9 cellular contexts compared by ENCODE assay signal in the genomic region with DNA sequence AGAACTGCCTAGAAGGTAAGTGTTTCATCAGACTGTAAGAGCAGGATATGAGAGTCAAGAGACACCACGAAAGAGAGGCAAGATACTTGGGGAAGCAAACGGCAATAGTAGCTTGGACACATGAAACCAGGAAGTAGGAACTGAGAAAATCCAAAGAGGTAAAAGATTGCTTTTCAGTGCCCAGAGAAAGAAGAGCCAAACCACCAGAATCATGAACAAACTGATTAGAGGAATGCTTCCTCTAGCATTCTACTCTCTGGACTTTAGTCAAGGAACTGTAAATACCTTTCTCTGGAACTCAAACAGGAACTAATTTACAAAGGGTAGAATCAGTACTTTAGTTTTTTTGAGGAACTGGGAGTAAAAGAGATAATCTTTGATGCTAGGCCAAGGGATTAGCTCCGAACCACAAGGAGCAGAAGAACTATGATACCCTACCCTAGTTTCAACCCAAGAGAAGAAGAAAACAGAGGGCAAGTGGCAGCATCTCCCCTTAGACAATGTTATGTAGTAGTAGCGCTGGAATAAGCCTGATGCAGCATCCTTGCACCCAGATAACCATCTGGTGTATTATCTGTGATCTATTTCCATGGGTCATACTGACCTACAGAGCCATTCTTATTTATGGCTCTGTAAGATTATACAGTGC. TPM values are rescaled to one million over a fixed set of nuclear protein-coding genes. Genes with fewer than 3 reads are reported as not detected.
DNase-seq lines count a peak whose midpoint lies in the region; ATAC-seq and TF ChIP-seq lines count a peak whose summit lies in the region.
"Had no signal": no experiment of that assay in that cellular context is flagged by ENCODE, and none has a peak within 500 bp of the region (broad histone marks: within the 10 kb centered on the region; RNA-seq: fewer than 3 reads in every experiment).

No MANE protein-coding gene starts in this region.

- H3K27me3 ChIP-seq in right cardiac atrium (ENCODE audit: control insufficient read depth, insufficient read depth) = no peaks in the 10 kb centered on the region

- 52% methylated on average over 4 of the region's 4 CpGs for WGBS in right cardiac atrium

- DNase-seq in AG20443 (ENCODE audit: low spot score) (peak; percentile 20), KG1 (lab: John Stamatoyannopoulos, UW) (peak; percentile 23), endothelial cell (ENCODE audit: low spot score) (no peak), SW480 (ENCODE audit: low spot score) (no peak), NCI-H82 (lab: John Stamatoyannopoulos, UW) (no peak), right cardiac atrium (no peak), NCI-H774 (lab: John Stamatoyannopoulos, UW) (no peak)

- no peaks in the 10 kb centered on the region for H3K9me3 ChIP-seq in right cardiac atrium (ENCODE audit: control insufficient read depth, low read length)

- no peak for TF ChIP-seq CTCF in endothelial cell (IDR thresholded peaks at IDR 0.05; ENCODE audit: unreplicated experiment)

- H3K4me1 Mint-ChIP-seq in endothelial cell (ENCODE audit: unreplicated experiment) = peaks cover 46% of the 10 kb centered on the region

- peak overlapping the region; percentile 61 for H3K27ac Mint-ChIP-seq in endothelial cell (ENCODE audit: unreplicated experiment)

- no peaks in the 10 kb centered on the region for H3K4me1 ChIP-seq in right cardiac atrium (ENCODE audit: control insufficient read depth, insufficient read depth, low read length)

- H3K27ac ChIP-seq in right cardiac atrium (ENCODE audit: low read length) = no peak overlapping the region

- H3K9me3 Mint-ChIP-seq in endothelial cell (ENCODE audit: unreplicated experiment) = no peaks in the 10 kb centered on the region

- no peak overlapping the region for H3K4me3 ChIP-seq in right cardiac atrium (ENCODE audit: low read length)

- H3K4me3 Mint-ChIP-seq in endothelial cell (ENCODE audit: unreplicated experiment) = peak overlapping the region; percentile 16

- peaks cover 9% of the 10 kb centered on the region for H3K36me3 Mint-ChIP-seq in endothelial cell (ENCODE audit: low read depth, unreplicated experiment)

- H3K27me3 Mint-ChIP-seq in endothelial cell (ENCODE audit: unreplicated experiment) = no peaks in the 10 kb centered on the region

- intact Hi-C loops in right cardiac atrium (cut with DNase I) = no loop called here

- ATAC-seq in GM19468 (IDR thresholded peaks at IDR 0.05; ENCODE audit: extremely low read depth, unreplicated experiment) (peak; percentile 38), right cardiac atrium (no peak)

RNA-seq across cellular contexts. Expression of a gene that starts 41.3 kb away (rescaled TPM):
- total RNA-seq in endothelial cell (ENCODE audit: unreplicated experiment) = not detected
- not detected for total RNA-seq in right cardiac atrium
- polyA plus RNA-seq in right cardiac atrium = not detected
- polyA plus RNA-seq: thymus had no signal

RNA-seq across cellular contexts. Expression of a gene that starts 47.2 kb away (rescaled TPM):
- total RNA-seq in endothelial cell (ENCODE audit: unreplicated experiment) = 69.3 TPM
- total RNA-seq in right cardiac atrium = 10 to 100 TPM; 10.1 to 15.7 (median 11.3) TPM
- polyA plus RNA-seq in right cardiac atrium = 6.1 TPM

RNA-seq across cellular contexts. Expression of a gene that starts 48.3 kb away (rescaled TPM):
- total RNA-seq in endothelial cell (ENCODE audit: unreplicated experiment) (38.8 TPM), right cardiac atrium (10 to 100 TPM in 3 of 4 donors, 1 to 10 TPM in 1; 9.9 to 11.4 (median 10.8) TPM)
- 8.1 TPM for polyA plus RNA-seq in right cardiac atrium

Comparison
In these comparisons a context has a peak if more than half of its experiments do, and no peak if none do; other contexts are left out.
1. DNase-seq: peak in AG20443 (single experiment) and KG1 (single experiment); none in endothelial cell (single experiment), SW480 (single experiment), NCI-H82 (single experiment), right cardiac atrium (0 of 3) and NCI-H774 (single experiment).